In the genomic region with DNA sequence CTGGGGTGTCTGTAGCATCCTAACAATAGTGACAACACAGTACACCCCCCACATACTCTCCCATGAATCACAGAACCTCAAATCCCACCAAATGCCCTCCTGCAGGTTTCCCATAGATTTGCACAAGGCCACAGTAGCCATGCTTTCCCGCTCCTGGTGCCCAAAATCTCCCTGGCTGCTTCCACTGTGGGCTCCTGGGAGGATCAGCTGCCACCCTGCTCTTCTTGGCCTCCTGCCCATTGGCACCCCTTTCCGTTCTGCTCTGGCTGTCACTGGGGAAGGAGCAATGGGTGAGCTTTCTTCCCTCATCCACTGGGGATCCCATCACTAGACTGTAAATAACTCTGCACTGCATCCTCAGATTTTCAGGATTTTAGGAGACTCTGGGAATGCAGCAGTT, we compare ENCODE assay signal across 3 cellular contexts.
"Had no signal": no experiment of that assay in that cellular context is flagged by ENCODE, and none has a peak within 500 bp of the region (broad histone marks: within the 10 kb centered on the region; RNA-seq: fewer than 3 reads in every experiment).

No MANE protein-coding gene starts in this region.

- H3K4me3 ChIP-seq: GM12878 had no signal

- DNase-seq: GDM1, GF-D8 had no signal
